8 cellular contexts compared by ENCODE assay signal in the genomic region with DNA sequence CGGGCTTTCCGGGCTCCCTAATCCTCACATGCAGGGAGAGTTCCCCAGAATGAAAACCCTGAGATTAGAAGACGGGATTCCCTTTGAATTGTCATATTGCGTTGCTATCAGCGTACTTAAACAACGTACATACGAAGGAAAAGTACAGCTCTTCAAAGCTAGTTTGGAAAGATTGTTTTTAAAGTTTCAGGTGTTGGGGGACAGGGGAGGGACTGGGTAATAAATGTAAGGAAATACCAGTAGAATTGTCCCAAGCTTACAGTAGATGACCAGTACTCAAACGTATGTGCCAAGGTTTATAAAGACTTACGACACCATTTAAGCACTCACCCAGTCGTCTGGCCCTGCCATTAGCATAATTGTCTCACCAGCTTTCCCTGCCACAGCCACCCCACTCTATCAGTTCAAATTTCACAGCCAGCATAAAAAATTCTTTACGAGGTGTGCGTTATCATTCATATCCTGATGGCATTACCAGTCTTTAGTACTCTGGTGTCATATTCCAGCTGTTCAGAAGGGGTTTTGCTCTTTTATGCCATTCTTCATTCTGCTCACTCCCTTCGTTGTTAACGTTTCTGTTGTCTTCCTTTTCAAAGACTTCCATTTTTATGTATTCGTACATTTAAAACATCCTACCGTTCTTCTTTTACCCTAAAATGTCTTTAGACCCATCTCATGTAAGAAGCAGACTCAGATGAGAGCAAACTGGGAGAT. TPM values are rescaled to one million over a fixed set of nuclear protein-coding genes. Genes with fewer than 3 reads are reported as not detected.
DNase-seq lines count a peak whose midpoint lies in the region; ATAC-seq and TF ChIP-seq lines count a peak whose summit lies in the region.

No MANE protein-coding gene starts in this region.

- H3K27me3 ChIP-seq in hepatocyte (no peaks in the 10 kb centered on the region), skeletal muscle tissue (ENCODE audit: control insufficient read depth in 3 of 3, insufficient read depth in 3 of 3, low read length in 3 of 3) (no peaks in the 10 kb centered on the region)

- WGBS in hepatocyte (ENCODE audit: low lambda C conversion rate, missing lambda C conversion rate): 9% methylated on average over 16 of the region's 16 CpGs

- peak overlapping the region; percentile 86 for H3K4me2 ChIP-seq in hepatocyte

- H3K9me3 ChIP-seq in hepatocyte (ENCODE audit: low read depth) (no peaks in the 10 kb centered on the region), skeletal muscle tissue (ENCODE audit: control insufficient read depth in 3 of 3, low read length in 3 of 3) (no peaks in the 10 kb centered on the region)

- H3K27ac ChIP-seq in hepatocyte (peak overlapping the region; percentile 96), skeletal muscle tissue (ENCODE audit: low read depth, low read length) (peak overlapping the region; percentile 94)

- no peaks in the 10 kb centered on the region for H3K36me3 ChIP-seq in hepatocyte (replicated peaks; ENCODE audit: insufficient read depth, low read depth)
- H3K36me3 ChIP-seq in skeletal muscle tissue (ENCODE audit: control insufficient read depth in 3 of 3, insufficient read depth in 3 of 3, low read length in 3 of 3): no peaks in the 10 kb centered on the region

- H3K27ac Mint-ChIP-seq in T-helper 1 cell treated with Interleukin-12 subunit alpha and Interleukin-12 subunit beta and Interleukin-4 antibody, amounts not matched to agents 30 μg/mL and 1 μg/mL, for 36 hours: peak overlapping the region; percentile 94
- peak overlapping the region; percentile 92 for H3K27ac Mint-ChIP-seq in activated T-helper 17 cell treated with anti-CD3 and anti-CD28 coated beads, Interleukin-2, amount 50 U/mL, for 72 hours

- H3K4me3 ChIP-seq in hepatocyte (peak overlapping the region; percentile 44), skeletal muscle tissue (ENCODE audit: low read length in 3 of 3) (peak overlapping the region; percentile 74 to 98 (median 96))

- peaks cover 14% of the 10 kb centered on the region for H3K4me1 ChIP-seq in hepatocyte (ENCODE audit: insufficient read depth)
- H3K4me1 ChIP-seq in skeletal muscle tissue (ENCODE audit: control insufficient read depth in 3 of 3, insufficient read depth in 3 of 3, low read length in 3 of 3): peaks cover 0 to 26% (median 8%) of the 10 kb centered on the region in 3 donors

- no peak for DNase-seq in T-helper 1 cell
- DNase-seq in NCI-H1105 (lab: John Stamatoyannopoulos, UW): peak; percentile 28
- peak; percentile 55 for DNase-seq in hepatocyte (ENCODE audit: low spot score)
- DNase-seq in posterior vena cava (ENCODE audit: low spot score): no peak

- H3K4me3 Mint-ChIP-seq in T-helper 1 cell treated with Interleukin-12 subunit alpha and Interleukin-12 subunit beta and Interleukin-4 antibody, amounts not matched to agents 30 μg/mL and 1 μg/mL, for 36 hours: peak overlapping the region; percentile 92
- peak overlapping the region; percentile 92 for H3K4me3 Mint-ChIP-seq in activated T-helper 17 cell treated with anti-CD3 and anti-CD28 coated beads, Interleukin-2, amount 50 U/mL, for 72 hours

- peaks cover 24% of the 10 kb centered on the region for H3K4me1 Mint-ChIP-seq in T-helper 1 cell treated with Interleukin-12 subunit alpha and Interleukin-12 subunit beta and Interleukin-4 antibody, amounts not matched to agents 30 μg/mL and 1 μg/mL, for 36 hours (ENCODE audit: low read depth)
- peaks cover 7% of the 10 kb centered on the region for H3K4me1 Mint-ChIP-seq in activated T-helper 17 cell treated with anti-CD3 and anti-CD28 coated beads, Interleukin-2, amount 50 U/mL, for 72 hours

- H3K9ac ChIP-seq in skeletal muscle tissue (ENCODE audit: low read depth in 1 of 3, low read length in 3 of 3): peak overlapping the region; percentile 85 to 94 (median 93)

- H4K20me1 ChIP-seq in hepatocyte (ENCODE audit: insufficient read depth, poor library complexity, severe bottlenecking): peaks cover 32% of the 10 kb centered on the region

- H3K27me3 Mint-ChIP-seq in T-helper 1 cell treated with Interleukin-12 subunit alpha and Interleukin-12 subunit beta and Interleukin-4 antibody, amounts not matched to agents 30 μg/mL and 1 μg/mL, for 36 hours (ENCODE audit: low read depth): peaks cover 4% of the 10 kb centered on the region
- no peaks in the 10 kb centered on the region for H3K27me3 Mint-ChIP-seq in activated T-helper 17 cell treated with anti-CD3 and anti-CD28 coated beads, Interleukin-2, amount 50 U/mL, for 72 hours

- TF ChIP-seq CTCF in hepatocyte (IDR thresholded peaks at IDR 0.05; ENCODE audit: poor library complexity): no peak

- no peak for ATAC-seq in activated T-helper 17 cell treated with anti-CD3 and anti-CD28 coated beads, Interleukin-2, amount 50 U/mL, for 72 hours (replicated peaks)
- ATAC-seq in HG03280 (IDR thresholded peaks at IDR 0.05; ENCODE audit: unreplicated experiment): no peak

- H3K9me3 Mint-ChIP-seq in T-helper 1 cell treated with Interleukin-12 subunit alpha and Interleukin-12 subunit beta and Interleukin-4 antibody, amounts not matched to agents 30 μg/mL and 1 μg/mL, for 36 hours: no peaks in the 10 kb centered on the region
- H3K9me3 Mint-ChIP-seq in activated T-helper 17 cell treated with anti-CD3 and anti-CD28 coated beads, Interleukin-2, amount 50 U/mL, for 72 hours: no peaks in the 10 kb centered on the region

- H3K9me2 ChIP-seq in hepatocyte (replicated peaks; ENCODE audit: insufficient read depth): no peaks in the 10 kb centered on the region

- peaks cover 3% of the 10 kb centered on the region for H3K36me3 Mint-ChIP-seq in T-helper 1 cell treated with Interleukin-12 subunit alpha and Interleukin-12 subunit beta and Interleukin-4 antibody, amounts not matched to agents 30 μg/mL and 1 μg/mL, for 36 hours (ENCODE audit: low read depth)
- H3K36me3 Mint-ChIP-seq in activated T-helper 17 cell treated with anti-CD3 and anti-CD28 coated beads, Interleukin-2, amount 50 U/mL, for 72 hours (ENCODE audit: low read depth): peaks cover 13% of the 10 kb centered on the region

- H3K79me2 ChIP-seq in hepatocyte: peaks cover 34% of the 10 kb centered on the region

- peak overlapping the region; percentile 67 for H2AFZ ChIP-seq in hepatocyte

- intact Hi-C loops in posterior vena cava (cut with DNase I): loop anchor here in 1 of 2 donors (2.0 to 5.0 kb wide), 2 partner anchors 275 to 404 kb away; no protein-coding TSS in a partner anchor

RNA-seq across cellular contexts. Expression of a gene that starts 0.8 kb away (rescaled TPM):
- total RNA-seq in activated T-helper 17 cell treated with anti-CD3 and anti-CD28 coated beads, Interleukin-2, amount 50 U/mL, for 72 hours: 100 to 1,000 TPM; 223 to 244 TPM
- 149 and 171 TPM in 2 replicates for total RNA-seq in hepatocyte
- 115 and 118 TPM in 2 replicates for polyA plus RNA-seq in hepatocyte
- total RNA-seq in skeletal muscle tissue: 192 TPM
- total RNA-seq in posterior vena cava: 100 to 1,000 TPM; 149 to 164 TPM

RNA-seq across cellular contexts. Expression of a gene that starts 55.4 kb away (rescaled TPM):
- total RNA-seq in activated T-helper 17 cell treated with anti-CD3 and anti-CD28 coated beads, Interleukin-2, amount 50 U/mL, for 72 hours: under 1 TPM in 1 of 2 donors, not detected in 1; 0.06 TPM
- total RNA-seq in hepatocyte (0.36 and 0.53 TPM in 2 replicates), skeletal muscle tissue (under 0.01 TPM), posterior vena cava (1 to 10 TPM in 1 of 2 donors, under 1 TPM in 1; 0.14 to 2.1 TPM)
- polyA plus RNA-seq in hepatocyte: 0.71 and 1.1 TPM in 2 replicates

Comparison
In these comparisons a context has a peak if more than half of its experiments do, and no peak if none do; other contexts are left out.
1. DNase-seq: peak in NCI-H1105 (single experiment) and hepatocyte (single experiment); none in T-helper 1 cell (0 of 5) and posterior vena cava (single experiment).